ENCODE assay signal across 9 cellular contexts in the genomic region with DNA sequence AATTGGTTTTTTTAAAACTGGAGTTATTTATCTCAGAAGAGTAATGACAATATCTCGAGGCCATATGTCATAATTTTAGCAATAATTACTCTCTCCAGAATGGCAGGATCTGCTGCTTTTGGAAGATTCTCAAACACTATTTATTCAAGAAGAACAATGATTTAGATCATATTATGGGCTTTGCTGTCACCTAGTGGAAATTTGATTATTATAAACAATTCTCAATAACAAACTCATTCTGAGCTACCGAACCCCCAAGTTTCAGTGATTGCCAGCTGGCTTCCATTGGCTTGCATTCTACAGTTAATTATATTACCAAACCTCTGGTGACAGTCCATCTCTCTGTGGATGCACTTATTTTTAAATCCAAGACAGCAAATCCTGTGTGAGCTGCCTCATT. TPM values are rescaled to one million over a fixed set of nuclear protein-coding genes. Genes with fewer than 3 reads are reported as not detected.
DNase-seq lines count a peak whose midpoint lies in the region; ATAC-seq and TF ChIP-seq lines count a peak whose summit lies in the region.
"Had no signal": no experiment of that assay in that cellular context is flagged by ENCODE, and none has a peak within 500 bp of the region (broad histone marks: within the 10 kb centered on the region; RNA-seq: fewer than 3 reads in every experiment).

No MANE protein-coding gene starts in this region.

- peak; percentile 18 for DNase-seq in GM12865 (ENCODE audit: low read depth)
- peak; percentile 65 for DNase-seq in NCI-H2029 treated with DMSO at 0.1 percent for 48 hours (lab: John Stamatoyannopoulos, UW)
- peak; percentile 36 for DNase-seq in cerebellum (ENCODE audit: low spot score)
- DNase-seq in osteocyte (ENCODE audit: extremely low spot score, unreplicated experiment), result no peak
- DNase-seq in activated naive CD8-positive, alpha-beta T cell treated with anti-CD3 and anti-CD28 coated beads for 36 hours, result no peak

- H3K27me3 Mint-ChIP-seq in osteocyte (ENCODE audit: unreplicated experiment), result peaks cover 8% of the 10 kb centered on the region
- peaks cover 5% of the 10 kb centered on the region for H3K27me3 Mint-ChIP-seq in activated naive CD8-positive, alpha-beta T cell treated with anti-CD3 and anti-CD28 coated beads for 36 hours

- no peaks in the 10 kb centered on the region for H3K4me1 Mint-ChIP-seq in osteocyte (ENCODE audit: unreplicated experiment)
- H3K4me1 Mint-ChIP-seq in activated naive CD8-positive, alpha-beta T cell treated with anti-CD3 and anti-CD28 coated beads for 36 hours, result no peaks in the 10 kb centered on the region

- no peaks in the 10 kb centered on the region for H3K36me3 Mint-ChIP-seq in osteocyte (ENCODE audit: unreplicated experiment)
- no peaks in the 10 kb centered on the region for H3K36me3 Mint-ChIP-seq in activated naive CD8-positive, alpha-beta T cell treated with anti-CD3 and anti-CD28 coated beads for 36 hours

- H3K4me3 ChIP-seq in GM12865 (ENCODE audit: low read depth, low read length), result no peak overlapping the region
- H3K4me3 ChIP-seq: thoracic aorta had no signal

- H3K4me3 Mint-ChIP-seq in osteocyte (ENCODE audit: unreplicated experiment), result no peak overlapping the region
- H3K4me3 Mint-ChIP-seq in activated naive CD8-positive, alpha-beta T cell treated with anti-CD3 and anti-CD28 coated beads for 36 hours, result no peak overlapping the region

- H3K27ac Mint-ChIP-seq in osteocyte (ENCODE audit: unreplicated experiment), result no peak overlapping the region
- H3K27ac Mint-ChIP-seq in activated naive CD8-positive, alpha-beta T cell treated with anti-CD3 and anti-CD28 coated beads for 36 hours, result no peak overlapping the region

- no peaks in the 10 kb centered on the region for H3K9me3 Mint-ChIP-seq in osteocyte (ENCODE audit: unreplicated experiment)
- H3K9me3 Mint-ChIP-seq in activated naive CD8-positive, alpha-beta T cell treated with anti-CD3 and anti-CD28 coated beads for 36 hours, result no peaks in the 10 kb centered on the region

- no peak for ATAC-seq in HG03159 (IDR thresholded peaks at IDR 0.05; ENCODE audit: unreplicated experiment)
- ATAC-seq in HG02938 (IDR thresholded peaks at IDR 0.05; ENCODE audit: unreplicated experiment), result no peak
- no peak for ATAC-seq in GM21367 (IDR thresholded peaks at IDR 0.05; ENCODE audit: unreplicated experiment)

- TF ChIP-seq CTCF in GM12865 (IDR thresholded peaks at IDR 0.05; ENCODE audit: insufficient read depth, low read depth, low read length, missing control alignments), result no peak
- peak; percentile 59 for TF ChIP-seq CTCF in osteocyte (IDR thresholded peaks at IDR 0.05)

RNA-seq across cellular contexts. Expression of gene SLC36A4, which starts 27.9 kb away (rescaled TPM):
- 36.9 TPM for total RNA-seq in cerebellum
- total RNA-seq in osteocyte, result 23.3 and 25.3 TPM in 2 replicates
- 10 to 100 TPM; 15.2 to 15.3 TPM for total RNA-seq in activated naive CD8-positive, alpha-beta T cell treated with anti-CD3 and anti-CD28 coated beads for 36 hours

Comparison
In these comparisons a context has a peak if more than half of its experiments do, and no peak if none do; other contexts are left out.
1. DNase-seq: peak in GM12865 (single experiment), NCI-H2029 treated with DMSO at 0.1 percent for 48 hours (single experiment) and cerebellum (single experiment); none in osteocyte (single experiment) and activated naive CD8-positive, alpha-beta T cell treated with anti-CD3 and anti-CD28 coated beads for 36 hours (single experiment).